21 cellular contexts compared by ENCODE assay signal in the genomic region with DNA sequence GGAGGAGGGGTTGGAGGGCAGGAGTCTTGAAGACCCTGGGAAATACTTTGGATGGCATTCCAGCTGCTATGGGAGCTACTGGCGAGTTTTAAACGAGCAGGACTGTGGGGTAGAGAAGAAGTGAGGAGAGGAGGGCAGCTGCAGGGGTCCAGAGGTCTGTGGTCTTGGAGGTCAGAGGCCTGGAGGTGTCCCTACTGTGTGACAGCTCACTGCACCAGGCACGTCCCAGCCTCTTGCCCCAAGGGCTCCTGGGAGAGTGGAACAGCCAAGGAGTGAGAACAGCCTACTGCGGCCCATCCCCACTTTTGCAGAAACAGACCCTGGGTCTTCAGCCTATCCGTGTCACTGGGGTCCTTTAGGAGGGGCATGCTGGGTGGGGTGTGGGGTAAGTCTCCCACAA. TPM values are rescaled to one million over a fixed set of nuclear protein-coding genes. Genes with fewer than 3 reads are reported as not detected.
DNase-seq lines count a peak whose midpoint lies in the region; ATAC-seq, FAIRE-seq and TF ChIP-seq lines count a peak whose summit lies in the region.
"Had no signal": no experiment of that assay in that cellular context is flagged by ENCODE, and none has a peak within 500 bp of the region (broad histone marks: within the 10 kb centered on the region; RNA-seq: fewer than 3 reads in every experiment).

No MANE protein-coding gene starts in this region.

- 8% methylated on average over 3 of the region's 5 CpGs for WGBS in HepG2 (ENCODE audit: low lambda C conversion rate)
- 89% methylated on average over 2 of the region's 5 CpGs for WGBS in right lobe of liver (ENCODE audit: insufficient coverage, low coverage, low lambda C conversion rate, missing lambda C conversion rate)
- WGBS in prostate gland, result 81% methylated on average over 5 of the region's 5 CpGs

- H3K4me3 Mint-ChIP-seq in activated B cell treated with CpG ODN at 0.5 μM for 24 hours (no peak overlapping the region), neural crest cell (peak overlapping the region; percentile 4)
- no peak overlapping the region for H3K4me3 Mint-ChIP-seq in natural killer cell treated with Interleukin-12 subunit alpha and Interleukin-12 subunit beta and Interleukin-15 and Interleukin-18, amount 100 ng/mL, for 72 hours
- H3K4me3 Mint-ChIP-seq: CD14-positive monocyte; CD8-positive, alpha-beta T cell; GM23338 had no signal

- DNase-seq in HepG2 (ENCODE audit: low spot score) (no peak), right lobe of liver (no peak), activated B cell treated with CpG ODN at 0.5 μM for 24 hours (no peak), neural crest cell (ENCODE audit: low read depth, low spot score) (no peak), prostate gland (ENCODE audit: low spot score) (no peak), AML-193 (lab: John Stamatoyannopoulos, UW) (no peak)
- DNase-seq in natural killer cell treated with Interleukin-12 subunit alpha and Interleukin-12 subunit beta and Interleukin-15 and Interleukin-18, amount 100 ng/mL, for 72 hours (ENCODE audit: low spot score), result no peak
- DNase-seq: 8988T; BE2C; Calu3; CD8-positive, alpha-beta T cell; DMS79 treated with DMSO at 0.1 percent for 48 hours; GF-D8; H7 had no signal

- in situ Hi-C loops in HepG2 (cut with HindIII; ENCODE audit: extremely low pct_ligation_motif_present, low pct_unique_long_range_greater_than_20kb), result no loop called here

- H4K20me1 ChIP-seq in HepG2 (ENCODE audit: insufficient read depth, low read length), result no peaks in the 10 kb centered on the region

- H3K36me3 ChIP-seq in HepG2 (replicated peaks in 1 of 2; ENCODE audit: control insufficient read depth in 1 of 2, insufficient read depth in 2 of 2, low read length in 2 of 2) (no peaks in the 10 kb centered on the region), right lobe of liver (no peaks in the 10 kb centered on the region), prostate gland (no peaks in the 10 kb centered on the region)
- H3K36me3 ChIP-seq: BE2C had no signal

- H3K36me3 Mint-ChIP-seq in activated B cell treated with CpG ODN at 0.5 μM for 24 hours (ENCODE audit: low read depth), result no peaks in the 10 kb centered on the region
- H3K36me3 Mint-ChIP-seq in neural crest cell (ENCODE audit: low read depth), result no peaks in the 10 kb centered on the region
- no peaks in the 10 kb centered on the region for H3K36me3 Mint-ChIP-seq in natural killer cell treated with Interleukin-12 subunit alpha and Interleukin-12 subunit beta and Interleukin-15 and Interleukin-18, amount 100 ng/mL, for 72 hours

- H3K9me3 Mint-ChIP-seq in activated B cell treated with CpG ODN at 0.5 μM for 24 hours, result no peaks in the 10 kb centered on the region
- H3K9me3 Mint-ChIP-seq in neural crest cell, result no peaks in the 10 kb centered on the region
- H3K9me3 Mint-ChIP-seq in natural killer cell treated with Interleukin-12 subunit alpha and Interleukin-12 subunit beta and Interleukin-15 and Interleukin-18, amount 100 ng/mL, for 72 hours, result no peaks in the 10 kb centered on the region
- H3K9me3 Mint-ChIP-seq: CD8-positive, alpha-beta T cell; GM23338 had no signal

- intact Hi-C loops in HepG2 (cut with micrococcal nuclease; ENCODE audit: unreplicated experiment) (no loop called here), right lobe of liver (cut with DNase I) (no loop called here), activated B cell treated with CpG ODN at 0.5 μM for 24 hours (cut with micrococcal nuclease) (no loop called here), prostate gland (cut with DNase I) (no loop called here)

- no peak for TF ChIP-seq RAD21 in HepG2 (CRISPR knock-in tag; IDR thresholded peaks at IDR 0.05)

- no peak overlapping the region for H3K4me2 ChIP-seq in HepG2 (ENCODE audit: low read depth, low read length)
- H3K4me2 ChIP-seq: GM23338, KMS-11 had no signal

- no peak for FAIRE-seq in HepG2 (lab: Jason Lieb, UNC)
- FAIRE-seq: GM12878, HTR-8/SVneo had no signal

- TF ChIP-seq POLR2A in HepG2 (IDR thresholded peaks at IDR 0.05; ENCODE audit: insufficient read depth in 1 of 2, low read depth in 2 of 2, low read length in 2 of 2), result no peak
- TF ChIP-seq POLR2A in right lobe of liver (IDR thresholded peaks at IDR 0.05), result no peak
- TF ChIP-seq POLR2A in prostate gland (IDR thresholded peaks at IDR 0.05), result no peak

- no peaks in the 10 kb centered on the region for H3K79me2 ChIP-seq in HepG2 (ENCODE audit: insufficient read depth, low read length)

- no peak for TF ChIP-seq CTCF in HepG2 (CRISPR knock-in tag; IDR thresholded peaks at IDR 0.05)
- no peak for TF ChIP-seq CTCF in right lobe of liver (IDR thresholded peaks at IDR 0.05)
- TF ChIP-seq CTCF in activated B cell treated with CpG ODN at 0.5 μM for 24 hours (IDR thresholded peaks at IDR 0.05), result no peak
- no peak for TF ChIP-seq CTCF in neural crest cell (conservative IDR thresholded peaks at IDR 0.05)
- no peak for TF ChIP-seq CTCF in prostate gland (IDR thresholded peaks at IDR 0.05)

- BruUV-seq in HepG2 (replicated peaks; lab: Mats Ljungman, UMichigan), result no TSS peak

- no peak overlapping the region for H2AFZ ChIP-seq in HepG2 (ENCODE audit: low read length)
- H2AFZ ChIP-seq: GM23338 had no signal

- H3K27ac ChIP-seq in HepG2 (ENCODE audit: extremely low read length, insufficient read depth, low read length), result no peak overlapping the region
- H3K27ac ChIP-seq in right lobe of liver, result no peak overlapping the region
- no peak overlapping the region for H3K27ac ChIP-seq in prostate gland
- H3K27ac ChIP-seq: KMS-11 had no signal

- H3K27me3 ChIP-seq in HepG2 (ENCODE audit: control insufficient read depth in 1 of 2, insufficient read depth in 2 of 2, low read length in 2 of 2) (peaks cover 22 to 68% of the 10 kb centered on the region in 2 experiments; a peak in 4 of 5 replicates), right lobe of liver (no peaks in the 10 kb centered on the region), prostate gland (replicated peaks; ENCODE audit: insufficient read depth) (no peaks in the 10 kb centered on the region)

- H3K27ac Mint-ChIP-seq in activated B cell treated with CpG ODN at 0.5 μM for 24 hours (peak overlapping the region; percentile 8), neural crest cell (ENCODE audit: unreplicated experiment) (no peak overlapping the region)
- H3K27ac Mint-ChIP-seq in natural killer cell treated with Interleukin-12 subunit alpha and Interleukin-12 subunit beta and Interleukin-15 and Interleukin-18, amount 100 ng/mL, for 72 hours, result peak overlapping the region in 1 of 2 donors; percentile 29
- H3K27ac Mint-ChIP-seq: CD8-positive, alpha-beta T cell; GM23338 had no signal

- H3K9me3 ChIP-seq in HepG2 (ENCODE audit: low read length) (no peaks in the 10 kb centered on the region), right lobe of liver (no peaks in the 10 kb centered on the region), prostate gland (no peaks in the 10 kb centered on the region)
- H3K9me3 ChIP-seq: BE2C had no signal

- POLR2A ChIA-PET in HepG2 (lab: Yijun Ruan, JAX) (interaction anchor here (0.9 to 1.1 kb wide), 2 partner anchors 27 to 65 kb away, joined by 3 to 4 read pairs; no protein-coding TSS in a partner anchor), activated B cell treated with CpG ODN at 0.5 μM for 24 hours (lab: Charles Lee) (interaction anchor here (0.7 to 1.9 kb wide), 2 partner anchors 9 to 25 kb away, joined by 3 to 4 read pairs; no protein-coding TSS in a partner anchor)

- H3K9ac ChIP-seq in HepG2 (ENCODE audit: insufficient read depth, low read depth, low read length), result no peak overlapping the region
- H3K9ac ChIP-seq: KMS-11 had no signal

- H3K4me1 ChIP-seq in HepG2 (ENCODE audit: insufficient read depth, low read length) (peaks cover 20% of the 10 kb centered on the region), right lobe of liver (peaks cover 0 to under 1% (median 0%) of the 10 kb centered on the region in 4 donors), prostate gland (replicated peaks) (no peaks in the 10 kb centered on the region)
- H3K4me1 ChIP-seq: BE2C had no signal

- H3K4me1 Mint-ChIP-seq in activated B cell treated with CpG ODN at 0.5 μM for 24 hours (peaks cover 15% of the 10 kb centered on the region), neural crest cell (peaks cover 5% of the 10 kb centered on the region)
- peaks cover 28 to 29% of the 10 kb centered on the region in 2 donors for H3K4me1 Mint-ChIP-seq in natural killer cell treated with Interleukin-12 subunit alpha and Interleukin-12 subunit beta and Interleukin-15 and Interleukin-18, amount 100 ng/mL, for 72 hours (ENCODE audit: low read depth in 2 of 2)

- no peak for ATAC-seq in HepG2
- no peak for ATAC-seq in right lobe of liver
- no peak for ATAC-seq in activated B cell treated with CpG ODN at 0.5 μM for 24 hours (ENCODE audit: low read depth)
- ATAC-seq in GM18867 (IDR thresholded peaks at IDR 0.05; ENCODE audit: unreplicated experiment), result no peak
- no peak for ATAC-seq in natural killer cell treated with Interleukin-12 subunit alpha and Interleukin-12 subunit beta and Interleukin-15 and Interleukin-18, amount 100 ng/mL, for 72 hours
- ATAC-seq: CD8-positive, alpha-beta T cell; GM12878; GM23338; HCT116 had no signal

- TF ChIP-seq EP300 in HepG2 (IDR thresholded peaks at IDR 0.05; ENCODE audit: low read depth in 2 of 2, low read length in 2 of 2), result no peak
- TF ChIP-seq EP300 in HepG2 (CRISPR knock-in tag; IDR thresholded peaks at IDR 0.05; ENCODE audit: borderline replicate concordance), result no peak

- H3K4me3 ChIP-seq in HepG2 (replicated peaks in 1 of 3; ENCODE audit: insufficient read depth in 1 of 3, low read depth in 2 of 3, low read length in 3 of 3) (no peak overlapping the region), right lobe of liver (no peak overlapping the region), prostate gland (no peak overlapping the region)
- H3K4me3 ChIP-seq: GM12878, GM23338 had no signal

- peaks cover 5% of the 10 kb centered on the region for H3K27me3 Mint-ChIP-seq in activated B cell treated with CpG ODN at 0.5 μM for 24 hours
- peaks cover 30% of the 10 kb centered on the region for H3K27me3 Mint-ChIP-seq in neural crest cell (ENCODE audit: low read depth)
- peaks cover 5 to 6% of the 10 kb centered on the region in 2 donors for H3K27me3 Mint-ChIP-seq in natural killer cell treated with Interleukin-12 subunit alpha and Interleukin-12 subunit beta and Interleukin-15 and Interleukin-18, amount 100 ng/mL, for 72 hours

- CTCF ChIA-PET in HepG2 (lab: Yijun Ruan, JAX; ENCODE audit: low intra/inter-chr PET ratio, low total read pairs), result no interaction called here
- CTCF ChIA-PET in activated B cell treated with CpG ODN at 0.5 μM for 24 hours (lab: Charles Lee), result no interaction called here

RNA-seq across cellular contexts. Expression of a gene that starts 2.9 kb away (rescaled TPM):
- total RNA-seq in HepG2 (2016; rRNA removed; fragmentation: Illumina TruSeq; extraction: Trizol) (16.6 and 16.9 TPM in 2 replicates), right lobe of liver (1 to 10 TPM; 4.3 to 6.5 (median 5.7) TPM), activated B cell treated with CpG ODN at 0.5 μM for 24 hours (4.3 and 4.7 TPM in 2 replicates), neural crest cell (52.3 and 53.6 TPM in 2 replicates), prostate gland (10 to 100 TPM; 18.0 to 59.7 TPM)
- total RNA-seq in HepG2 (2016; cell fraction: cytosol; rRNA removed; fragmentation: Illumina TruSeq; extraction: Trizol; ENCODE audit: low read depth), result 19.2 and 19.4 TPM in 2 replicates
- 14.6 and 17.1 TPM in 2 replicates for total RNA-seq in HepG2 (2016; cell fraction: insoluble cytoplasmic fraction; rRNA removed; fragmentation: Illumina TruSeq; extraction: Trizol)
- total RNA-seq in HepG2 (2016; cell fraction: membrane; rRNA removed; fragmentation: Illumina TruSeq; extraction: Trizol), result 21.3 and 24.1 TPM in 2 replicates
- 21.2 and 22.3 TPM in 2 replicates for total RNA-seq in HepG2 (2016; cell fraction: nucleus; rRNA removed; fragmentation: Illumina TruSeq; extraction: Trizol)
- polyA plus RNA-seq in HepG2 (2011; rRNA removed), result 35.4 and 38.7 TPM in 2 replicates
- polyA plus RNA-seq in HepG2 (2011; cell fraction: cytosol; rRNA removed), result 16.5 and 20.9 TPM in 2 replicates
- 91.0 and 107 TPM in 2 replicates for polyA plus RNA-seq in HepG2 (2011; cell fraction: nucleus; rRNA removed)
- polyA plus RNA-seq in HepG2 (2012), result 36.0 and 39.2 TPM in 2 replicates
- polyA plus RNA-seq in HepG2 (2016; cell fraction: cytosol; fragmentation: Illumina TruSeq; extraction: Trizol; ENCODE audit: low read depth), result 35.0 and 39.6 TPM in 2 replicates
- polyA plus RNA-seq in HepG2 (2016; cell fraction: insoluble cytoplasmic fraction; fragmentation: Illumina TruSeq; extraction: Trizol; ENCODE audit: low read depth), result 21.6 and 26.9 TPM in 2 replicates
- polyA plus RNA-seq in HepG2 (2016; cell fraction: membrane; fragmentation: Illumina TruSeq; extraction: Trizol; ENCODE audit: low read depth), result 31.2 and 32.6 TPM in 2 replicates
- polyA plus RNA-seq in HepG2 (2016; cell fraction: nucleus; fragmentation: Illumina TruSeq; extraction: Trizol; ENCODE audit: insufficient read depth, low read depth), result 57.5 and 60.6 TPM in 2 replicates
- 6.7 and 47.8 TPM in 2 replicates for polyA minus RNA-seq in HepG2 (2011; rRNA and poly(A)+ RNA removed; ENCODE audit: low replicate concordance)
- polyA minus RNA-seq in HepG2 (2011; cell fraction: cytosol; rRNA and poly(A)+ RNA removed), result 28.0 and 37.6 TPM in 2 replicates
- 30.5 and 30.6 TPM in 2 replicates for polyA minus RNA-seq in HepG2 (2011; cell fraction: nucleus; rRNA and poly(A)+ RNA removed)
- total RNA-seq in natural killer cell treated with Interleukin-12 subunit alpha and Interleukin-12 subunit beta and Interleukin-15 and Interleukin-18, amount 100 ng/mL, for 72 hours, result 10 to 100 TPM; 20.0 to 20.1 TPM
